In genomic region chr1:53198241-53198651, GRCh38 we compare ENCODE assay signal across 8 cellular contexts.
A peak's percentile ranks its signal among the peaks of the same experiment; 100 is the strongest.
DNase-seq lines count a peak whose midpoint lies in the region; ATAC-seq and TF ChIP-seq lines count a peak whose summit lies in the region.

No MANE protein-coding gene starts in this region.

- H3K9me2 ChIP-seq in OCI-LY1 (ENCODE audit: low read depth, low read length) = no peaks in the 10 kb centered on the region

- peak overlapping the region in 4 of 11 experiments; percentile 93 to 99 (median 96); a peak in 5 of 22 replicates for H3K9ac ChIP-seq in BLaER1 treated with 17β-estradiol and CSF1 and Interleukin-3, amounts not matched to agents 10 nM and 100 nM
- H3K9ac ChIP-seq in OCI-LY1 (ENCODE audit: low read length) = peak overlapping the region; percentile 97; the same call in 1 of the 2 replicates

- H3K36me3 ChIP-seq in BLaER1 treated with 17β-estradiol and CSF1 and Interleukin-3, amounts not matched to agents 10 nM and 100 nM = peaks cover 24 to 35% (median 29%) of the 10 kb centered on the region in 11 experiments
- peaks cover 22% of the 10 kb centered on the region for H3K36me3 ChIP-seq in OCI-LY1 (ENCODE audit: insufficient read depth, low read length)

- ATAC-seq in GM18858 (IDR thresholded peaks at IDR 0.05; ENCODE audit: unreplicated experiment) (no peak), GM21786 (IDR thresholded peaks at IDR 0.05; ENCODE audit: unreplicated experiment) (no peak), GM19397 (IDR thresholded peaks at IDR 0.05; ENCODE audit: unreplicated experiment) (no peak)

- peak overlapping the region in 7 of 11 experiments; percentile 17 to 98 (median 97); a peak in 6 of 22 replicates for H3K27ac ChIP-seq in BLaER1 treated with 17β-estradiol and CSF1 and Interleukin-3, amounts not matched to agents 10 nM and 100 nM
- H3K27ac ChIP-seq in OCI-LY1 (ENCODE audit: low read depth, low read length, poor library complexity, severe bottlenecking) = no peak overlapping the region

- H3F3A ChIP-seq in OCI-LY1 (ENCODE audit: insufficient read depth, low read length) = 0 out of 2 replicates have a peak, but pooled peaks cover 5% of the 10 kb centered on the region

- no peak for TF ChIP-seq POLR2A in erythroblast (IDR thresholded peaks at IDR 0.05; ENCODE audit: low read length)

- no peaks in the 10 kb centered on the region for H4K20me1 ChIP-seq in BLaER1 treated with 17β-estradiol and CSF1 and Interleukin-3, amounts not matched to agents 10 nM and 100 nM
- no peaks in the 10 kb centered on the region for H4K20me1 ChIP-seq in OCI-LY1 (ENCODE audit: insufficient read depth, low read length)

- 0 out of 2 replicates have a peak, but pooled peaks cover 3% of the 10 kb centered on the region for H3K79me2 ChIP-seq in OCI-LY1 (ENCODE audit: insufficient read depth, low read length)

- peak overlapping the region; percentile 95 to 96 (median 96) for H3K27ac Mint-ChIP-seq in nephron

- no peak overlapping the region for H2AFZ ChIP-seq in OCI-LY1 (ENCODE audit: low read length)

- no peaks in the 10 kb centered on the region for H3K9me3 Mint-ChIP-seq in nephron

- DNase-seq in erythroblast (lab: John Stamatoyannopoulos, UW) (peak; percentile 44 to 46), NCI-H2107 treated with DMSO at 0.1 percent for 48 hours (lab: John Stamatoyannopoulos, UW; ENCODE audit: unreplicated experiment) (no peak)

- no peaks in the 10 kb centered on the region for H3K9me3 ChIP-seq in BLaER1 treated with 17β-estradiol and CSF1 and Interleukin-3, amounts not matched to agents 10 nM and 100 nM (replicated peaks in 1 of 11)
- no peaks in the 10 kb centered on the region for H3K9me3 ChIP-seq in OCI-LY1 (ENCODE audit: low read length)

- TF ChIP-seq CTCF in OCI-LY1 (IDR thresholded peaks at IDR 0.05; ENCODE audit: low read length) (no peak), nephron (IDR thresholded peaks at IDR 0.05; ENCODE audit: unreplicated experiment in 3 of 3) (no peak)

- peaks cover 33% of the 10 kb centered on the region for H3K4me1 Mint-ChIP-seq in nephron

- peak overlapping the region; percentile 90 to 99 (median 96) for H3K4me3 Mint-ChIP-seq in nephron

- H3K4me3 ChIP-seq in BLaER1 treated with 17β-estradiol and CSF1 and Interleukin-3, amounts not matched to agents 10 nM and 100 nM = peak overlapping the region in 6 of 10 experiments; percentile 71 to 96 (median 89); a peak in 4 of 20 replicates
- peak overlapping the region; percentile 87 for H3K4me3 ChIP-seq in OCI-LY1 (ENCODE audit: low read depth, low read length, poor library complexity, severe bottlenecking)

- no peaks in the 10 kb centered on the region for H3K27me3 ChIP-seq in BLaER1 treated with 17β-estradiol and CSF1 and Interleukin-3, amounts not matched to agents 10 nM and 100 nM
- no peaks in the 10 kb centered on the region for H3K27me3 ChIP-seq in OCI-LY1 (ENCODE audit: insufficient read depth, low read length)

- peaks cover 20 to 31% (median 25%) of the 10 kb centered on the region in 10 experiments for H3K4me1 ChIP-seq in BLaER1 treated with 17β-estradiol and CSF1 and Interleukin-3, amounts not matched to agents 10 nM and 100 nM
- H3K4me1 ChIP-seq in OCI-LY1 (ENCODE audit: insufficient read depth, low read length, severe bottlenecking) = peaks cover 22% of the 10 kb centered on the region

- peaks cover 25% of the 10 kb centered on the region for H3K36me3 Mint-ChIP-seq in nephron (ENCODE audit: low read depth)

- peak overlapping the region; percentile 87 to 99 (median 96) for H3K4me2 ChIP-seq in BLaER1 treated with 17β-estradiol and CSF1 and Interleukin-3, amounts not matched to agents 10 nM and 100 nM
- H3K4me2 ChIP-seq in OCI-LY1 (ENCODE audit: low read length) = peak overlapping the region; percentile 81

- no peaks in the 10 kb centered on the region for H3K27me3 Mint-ChIP-seq in nephron (ENCODE audit: low read depth)
